Comparison of ENCODE assay signal across 15 cellular contexts in the genomic region with DNA sequence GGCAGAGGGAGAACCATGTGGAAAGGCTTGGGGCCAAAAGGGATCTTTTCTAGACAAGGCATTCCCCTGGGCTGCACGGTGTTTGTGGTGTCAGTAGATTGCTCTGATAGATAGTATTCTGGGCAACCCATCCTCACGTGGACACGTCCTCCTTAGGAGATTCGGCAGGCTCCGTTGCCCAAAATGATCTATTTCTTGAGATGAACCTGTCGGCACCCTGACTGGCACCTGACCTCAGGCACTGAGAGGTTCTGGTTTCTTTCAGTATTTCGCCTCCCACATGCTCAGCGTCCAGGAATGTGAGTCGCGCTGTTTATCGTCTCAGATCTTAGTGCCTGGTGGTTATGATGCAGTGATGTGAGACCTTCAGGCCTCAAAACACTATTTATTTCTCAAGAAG.
A peak's percentile ranks its signal among the peaks of the same experiment; 100 is the strongest.
DNase-seq lines count a peak whose midpoint lies in the region; ATAC-seq and TF ChIP-seq lines count a peak whose summit lies in the region.
"Had no signal": no experiment of that assay in that cellular context is flagged by ENCODE, and none has a peak within 500 bp of the region (broad histone marks: within the 10 kb centered on the region; RNA-seq: fewer than 3 reads in every experiment).

No MANE protein-coding gene starts in this region.

- no peak overlapping the region for H3K9ac ChIP-seq in PC-3 (ENCODE audit: low read length)
- H3K9ac ChIP-seq in smooth muscle cell (ENCODE audit: low read depth), result no peak overlapping the region

- DNase-seq in activated naive CD4-positive, alpha-beta T cell treated with Interleukin-2 at 50 U/mL for 16 hours, result peak; percentile 37
- DNase-seq in activated naive CD4-positive, alpha-beta T cell (lab: John Stamatoyannopoulos, UW), result no peak
- DNase-seq in PC-3 (peak; percentile 23), smooth muscle cell (lab: John Stamatoyannopoulos, UW; ENCODE audit: unreplicated experiment) (no peak), GM20000 (ENCODE audit: low spot score) (no peak)
- no peak for DNase-seq in effector memory CD8-positive, alpha-beta T cell
- DNase-seq: kidney, NCI-H1417 treated with DMSO at 0.1 percent for 48 hours, NCI-H526 had no signal

- H3K4me1 ChIP-seq in PC-3 (ENCODE audit: insufficient read depth, low read length) (peaks cover 5% of the 10 kb centered on the region; the same call in 1 of the 2 replicates), smooth muscle cell (ENCODE audit: low read depth) (peaks cover 3% of the 10 kb centered on the region)

- H3K27ac ChIP-seq in PC-3 (ENCODE audit: low read length) (no peak overlapping the region), smooth muscle cell (ENCODE audit: low read depth) (peak overlapping the region; percentile 86)
- H3K27ac ChIP-seq: SK-N-MC had no signal

- intact Hi-C loops in PC-3 (cut with micrococcal nuclease), result no loop called here

- H3K4me3 ChIP-seq in PC-3 (ENCODE audit: low read length) (no peak overlapping the region), smooth muscle cell (no peak overlapping the region)
- H3K4me3 ChIP-seq: SK-N-MC had no signal

- H3K9me3 ChIP-seq in PC-3 (ENCODE audit: low read length) (no peaks in the 10 kb centered on the region), smooth muscle cell (replicated peaks; ENCODE audit: low read depth) (no peaks in the 10 kb centered on the region)

- POLR2A ChIA-PET in PC-3 (lab: Charles Lee; ENCODE audit: unreplicated experiment), result no interaction called here

- H4K20me1 ChIP-seq in PC-3 (ENCODE audit: low read length) (no peaks in the 10 kb centered on the region), smooth muscle cell (ENCODE audit: low read depth) (no peaks in the 10 kb centered on the region)

- 30% methylated on average over 11 of the region's 11 CpGs for WGBS in smooth muscle cell (ENCODE audit: low lambda C conversion rate)

- H3K4me3 Mint-ChIP-seq in effector memory CD8-positive, alpha-beta T cell, result peak overlapping the region in 1 of 2 donors; percentile 0
- H3K4me3 Mint-ChIP-seq: B cell; brain; natural killer cell treated with Interleukin-12 subunit alpha and Interleukin-12 subunit beta and Interleukin-15 and Interleukin-18, amount 100 ng/mL, for 72 hours had no signal

- no peak overlapping the region for H2AFZ ChIP-seq in PC-3 (ENCODE audit: low read length)
- no peak overlapping the region for H2AFZ ChIP-seq in smooth muscle cell (ENCODE audit: low read depth)

- no peak overlapping the region for H3K4me2 ChIP-seq in PC-3 (ENCODE audit: low read length)
- peak overlapping the region; percentile 52 for H3K4me2 ChIP-seq in smooth muscle cell

- H3K36me3 ChIP-seq in PC-3 (ENCODE audit: low read depth, low read length) (no peaks in the 10 kb centered on the region), smooth muscle cell (ENCODE audit: low read depth) (no peaks in the 10 kb centered on the region)

- ATAC-seq in PC-3 (no peak), HG02798 (IDR thresholded peaks at IDR 0.05; ENCODE audit: poor library complexity, unreplicated experiment) (no peak), HG03469 (IDR thresholded peaks at IDR 0.05; ENCODE audit: unreplicated experiment) (no peak)
- peak; percentile 65 for ATAC-seq in effector memory CD8-positive, alpha-beta T cell (replicated peaks)

- peaks cover 1 to 15% of the 10 kb centered on the region in 2 donors for H3K4me1 Mint-ChIP-seq in effector memory CD8-positive, alpha-beta T cell (ENCODE audit: low read depth in 2 of 2)

- H3K27me3 ChIP-seq in PC-3 (ENCODE audit: low read length), result no peaks in the 10 kb centered on the region
- H3K27me3 ChIP-seq in smooth muscle cell (ENCODE audit: low read depth), result no peaks in the 10 kb centered on the region

- TF ChIP-seq CTCF in PC-3 (conservative IDR thresholded peaks at IDR 0.05; ENCODE audit: low read depth, low read length) (no peak), smooth muscle cell (IDR thresholded peaks at IDR 0.05; ENCODE audit: borderline replicate concordance, insufficient read depth, poor library complexity, severe bottlenecking) (no peak), GM20000 (IDR thresholded peaks at IDR 0.05; ENCODE audit: extremely low read depth, missing control alignments) (no peak)

- no peaks in the 10 kb centered on the region for H3K27me3 Mint-ChIP-seq in effector memory CD8-positive, alpha-beta T cell
- H3K27me3 Mint-ChIP-seq: brain had no signal

- H3F3A ChIP-seq in PC-3 (ENCODE audit: low read length, unreplicated experiment) (no peaks in the 10 kb centered on the region), smooth muscle cell (ENCODE audit: low read depth) (no peaks in the 10 kb centered on the region)

- no peaks in the 10 kb centered on the region for H3K9me2 ChIP-seq in PC-3 (replicated peaks; ENCODE audit: low read length)

- H3K79me2 ChIP-seq in PC-3 (ENCODE audit: low read length), result no peaks in the 10 kb centered on the region
- H3K79me2 ChIP-seq in smooth muscle cell (ENCODE audit: low read depth), result no peaks in the 10 kb centered on the region

- CTCF ChIA-PET in PC-3 (lab: Charles Lee), result no interaction called here

- H3K27ac Mint-ChIP-seq in effector memory CD8-positive, alpha-beta T cell, result peak overlapping the region in 1 of 2 donors; percentile 1
- H3K27ac Mint-ChIP-seq: B cell; brain; natural killer cell treated with Interleukin-12 subunit alpha and Interleukin-12 subunit beta and Interleukin-15 and Interleukin-18, amount 100 ng/mL, for 72 hours had no signal

- no TSS peak for BruUV-seq in PC-3 (replicated peaks; lab: Mats Ljungman, UMichigan)

- H3K36me3 Mint-ChIP-seq in effector memory CD8-positive, alpha-beta T cell (ENCODE audit: insufficient read depth), result no peaks in the 10 kb centered on the region
- H3K36me3 Mint-ChIP-seq: brain had no signal

- H3K9me3 Mint-ChIP-seq in effector memory CD8-positive, alpha-beta T cell, result no peaks in the 10 kb centered on the region
- H3K9me3 Mint-ChIP-seq: natural killer cell treated with Interleukin-12 subunit alpha and Interleukin-12 subunit beta and Interleukin-15 and Interleukin-18, amount 100 ng/mL, for 72 hours had no signal

Comparison
In these comparisons a context has a peak if more than half of its experiments do, and no peak if none do; other contexts are left out.
1. DNase-seq: peak in activated naive CD4-positive, alpha-beta T cell treated with Interleukin-2 at 50 U/mL for 16 hours (single experiment) and PC-3 (single experiment); none in activated naive CD4-positive, alpha-beta T cell (0 of 4), effector memory CD8-positive, alpha-beta T cell (0 of 3), smooth muscle cell (single experiment) and GM20000 (single experiment).